ENCODE assay signal across 8 cellular contexts in genomic region chr20:59030911-59031310, GRCh38.
DNase-seq lines count a peak whose midpoint lies in the region; ATAC-seq and TF ChIP-seq lines count a peak whose summit lies in the region.

No MANE protein-coding gene starts in this region.

- H3K4me1 ChIP-seq in mucosa of stomach (ENCODE audit: control insufficient read depth, insufficient read depth, low read length): peaks cover 32% of the 10 kb centered on the region

- peak overlapping the region; percentile 78 for H3K9ac ChIP-seq in mucosa of stomach (ENCODE audit: low read length)

- in situ Hi-C loops in brain microvascular endothelial cell (cut with HindIII; ENCODE audit: low pct_ligation_motif_present, low sequenced_read_pairs): no loop called here

- H3K27ac ChIP-seq in 22Rv1: peak overlapping the region; percentile 77
- H3K27ac ChIP-seq in brain microvascular endothelial cell: no peak overlapping the region

- no peak for ATAC-seq in HG03520 (IDR thresholded peaks at IDR 0.05; ENCODE audit: unreplicated experiment)
- no peak for ATAC-seq in GM19452 (IDR thresholded peaks at IDR 0.05; ENCODE audit: unreplicated experiment)
- ATAC-seq in GM19467 (IDR thresholded peaks at IDR 0.05; ENCODE audit: unreplicated experiment): no peak

- DNase-seq in HFF-Myc (ENCODE audit: extremely low read depth, low read depth) (no peak), brain microvascular endothelial cell (no peak), GDM1 (lab: John Stamatoyannopoulos, UW) (no peak)

- H3K9me3 ChIP-seq in mucosa of stomach (ENCODE audit: control insufficient read depth, low read length): no peaks in the 10 kb centered on the region

- H3K36me3 ChIP-seq in brain microvascular endothelial cell (replicated peaks) (peaks cover 34% of the 10 kb centered on the region), mucosa of stomach (ENCODE audit: control insufficient read depth, insufficient read depth, low read length) (peaks cover 9% of the 10 kb centered on the region)

- peak overlapping the region; percentile 93 for H3K4me3 ChIP-seq in HFF-Myc (replicated peaks; ENCODE audit: low read depth, low read length)
- H3K4me3 ChIP-seq in brain microvascular endothelial cell (ENCODE audit: low read depth, low read length): peak overlapping the region; percentile 89
- peak overlapping the region; percentile 85 for H3K4me3 ChIP-seq in mucosa of stomach (ENCODE audit: low read length)

- no peaks in the 10 kb centered on the region for H3K27me3 ChIP-seq in brain microvascular endothelial cell (replicated peaks)
- no peaks in the 10 kb centered on the region for H3K27me3 ChIP-seq in mucosa of stomach (ENCODE audit: control insufficient read depth, insufficient read depth, low read length)

- TF ChIP-seq CTCF in 22Rv1 (IDR thresholded peaks at IDR 0.05) (no peak), HFF-Myc (IDR thresholded peaks at IDR 0.05; ENCODE audit: low read depth, low read length, missing control alignments) (no peak), brain microvascular endothelial cell (IDR thresholded peaks at IDR 0.05; ENCODE audit: low read depth, low read length, missing control alignments) (no peak)
